Comparison of ENCODE assay signal across 11 cellular contexts in the genomic region with DNA sequence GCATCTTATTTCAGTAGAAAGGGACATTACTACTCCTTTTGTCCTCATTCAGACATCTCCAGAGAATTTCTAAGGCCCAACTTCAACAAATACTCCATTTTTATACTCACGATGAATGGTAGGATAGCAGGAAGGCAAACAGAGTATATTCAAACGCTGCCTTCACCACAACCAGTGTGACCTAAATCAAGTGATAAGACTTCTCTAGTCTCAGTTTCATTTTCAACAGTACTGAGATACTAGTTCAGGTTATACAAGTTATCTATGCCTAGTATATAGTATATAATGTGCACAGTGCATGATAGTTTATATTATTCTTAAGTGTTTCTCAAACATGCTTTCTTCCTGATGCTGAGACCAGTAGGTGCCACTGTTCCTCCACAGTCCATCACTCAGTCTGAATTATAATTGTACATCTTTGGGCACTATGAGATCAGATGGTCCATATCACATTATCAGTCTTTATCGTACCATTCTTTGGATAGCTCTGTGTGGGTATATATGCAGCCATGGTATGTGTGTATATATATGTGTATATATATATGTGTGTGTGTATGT.
A peak's percentile ranks its signal among the peaks of the same experiment; 100 is the strongest.
DNase-seq lines count a peak whose midpoint lies in the region; TF ChIP-seq lines count a peak whose summit lies in the region.
"Had no signal": no experiment of that assay in that cellular context is flagged by ENCODE, and none has a peak within 500 bp of the region (broad histone marks: within the 10 kb centered on the region; RNA-seq: fewer than 3 reads in every experiment).

No MANE protein-coding gene starts in this region.

- H3K4me3 ChIP-seq in endodermal cell (ENCODE audit: low read length) (no peak overlapping the region), retinal pigment epithelial cell (ENCODE audit: low read length) (no peak overlapping the region)

- WGBS in endodermal cell (ENCODE audit: insufficient coverage in 1 of 2, insufficient read length in 1 of 2), 2 experiments: 91 to 100% methylated on average over 2 of the region's 3 CpGs

- H3K36me3 Mint-ChIP-seq in endodermal cell (ENCODE audit: low read depth): no peaks in the 10 kb centered on the region

- TF ChIP-seq CTCF in endodermal cell (conservative IDR thresholded peaks at IDR 0.05): peak; percentile 20
- TF ChIP-seq CTCF in retinal pigment epithelial cell (conservative IDR thresholded peaks at IDR 0.05; ENCODE audit: low read depth, low read length): peak; percentile 47

- H3K9me3 Mint-ChIP-seq in endodermal cell: no peaks in the 10 kb centered on the region

- no peaks in the 10 kb centered on the region for H3K9me3 ChIP-seq in endodermal cell (ENCODE audit: control insufficient read depth, low read length)

- H3K4me1 Mint-ChIP-seq in endodermal cell: no peaks in the 10 kb centered on the region

- no peak overlapping the region for H3K9ac ChIP-seq in endodermal cell (ENCODE audit: extremely low read depth, low read length, poor library complexity, severe bottlenecking)

- H3K27ac ChIP-seq in endodermal cell (ENCODE audit: low read depth, low read length) (no peak overlapping the region), substantia nigra (ENCODE audit: low read depth, low read length, poor library complexity, severe bottlenecking) (no peak overlapping the region)

- no peaks in the 10 kb centered on the region for H3K36me3 ChIP-seq in endodermal cell (ENCODE audit: control insufficient read depth, insufficient read depth, low read length)

- DNase-seq in SIG-M5 treated with dmso at 0.1 percent for 504 hours (lab: John Stamatoyannopoulos, UW; ENCODE audit: unreplicated experiment) (peak; percentile 24), SIG-M5 (lab: John Stamatoyannopoulos, UW) (no peak), NAMALWA (ENCODE audit: low spot score) (peak; percentile 15), endodermal cell (no peak), retinal pigment epithelial cell (ENCODE audit: low read depth) (no peak), DMS 273 (lab: John Stamatoyannopoulos, UW; ENCODE audit: unreplicated experiment) (no peak), HK-2 (ENCODE audit: unreplicated experiment) (no peak), substantia nigra (lab: John Stamatoyannopoulos, UW) (no peak)
- DNase-seq: activated CD4-positive, alpha-beta T cell treated with anti-CD3 and anti-CD28 coated beads for 1 hour; activated gamma-delta T cell; SHP77 treated with DMSO at 0.1 percent for 48 hours had no signal

- no peak overlapping the region for H3K4me3 Mint-ChIP-seq in endodermal cell

- H3K27ac Mint-ChIP-seq in endodermal cell: no peak overlapping the region

- no peaks in the 10 kb centered on the region for H3K27me3 Mint-ChIP-seq in endodermal cell (ENCODE audit: insufficient read depth)

- H3K4me1 ChIP-seq in endodermal cell (ENCODE audit: control insufficient read depth, insufficient read depth, low read length): no peaks in the 10 kb centered on the region

- H3K27me3 ChIP-seq in endodermal cell (ENCODE audit: control insufficient read depth, insufficient read depth, low read length, poor library complexity, severe bottlenecking): no peaks in the 10 kb centered on the region

Comparison
In these comparisons a context has a peak if more than half of its experiments do, and no peak if none do; other contexts are left out.
1. DNase-seq: peak in SIG-M5 treated with dmso at 0.1 percent for 504 hours (single experiment) and NAMALWA (single experiment); none in SIG-M5 (single experiment), endodermal cell (single experiment), retinal pigment epithelial cell (single experiment), DMS 273 (single experiment), HK-2 (single experiment) and substantia nigra (0 of 49).